Comparison of ENCODE assay signal across 8 cellular contexts in the genomic region with DNA sequence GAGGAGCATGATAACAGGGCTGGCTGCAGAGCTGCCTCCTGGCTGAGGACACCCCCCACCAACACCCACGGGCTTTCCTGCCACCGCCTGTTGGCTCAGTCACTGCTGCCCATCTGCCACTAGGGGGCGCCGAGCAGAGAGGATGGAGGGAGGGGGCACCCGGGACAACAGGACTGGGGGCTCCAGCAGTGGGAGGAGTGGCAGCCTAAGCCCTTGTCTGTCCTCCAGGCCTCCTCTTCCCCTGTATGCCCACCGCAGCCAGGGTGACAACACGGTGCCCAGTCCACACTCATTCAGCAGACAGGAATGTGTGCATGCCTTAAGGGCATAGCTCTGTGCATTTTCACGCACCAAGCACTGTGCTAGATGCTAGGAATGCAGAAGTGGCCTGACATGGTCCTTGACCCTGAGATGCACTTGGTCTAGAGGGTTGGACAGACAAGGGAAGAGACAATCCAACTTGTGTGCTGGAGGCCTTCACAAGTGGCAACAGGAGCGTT.
DNase-seq lines count a peak whose midpoint lies in the region; ATAC-seq and TF ChIP-seq lines count a peak whose summit lies in the region.

No MANE protein-coding gene starts in this region.

- ATAC-seq in right lobe of liver (peak in 3 of 4 donors; percentile 31 to 40 (median 39)), GM21723 (IDR thresholded peaks at IDR 0.05; ENCODE audit: unreplicated experiment) (no peak), HG03469 (IDR thresholded peaks at IDR 0.05; ENCODE audit: unreplicated experiment) (no peak)

- no peak overlapping the region for H3K4me3 ChIP-seq in astrocyte of the spinal cord (ENCODE audit: low read depth, low read length)
- H3K4me3 ChIP-seq in right lobe of liver, result no peak overlapping the region
- no peak overlapping the region for H3K4me3 ChIP-seq in testis

- TF ChIP-seq POLR2A in right lobe of liver (IDR thresholded peaks at IDR 0.05) (no peak), testis (IDR thresholded peaks at IDR 0.05) (no peak)

- intact Hi-C loops in right lobe of liver (cut with DNase I) (loop anchor here in 1 of 2 donors (5.0 kb wide), 1 partner anchor 249 kb away; no protein-coding TSS in a partner anchor), testis (cut with DNase I; ENCODE audit: low total_unique reads) (no loop called here)

- H3K36me3 ChIP-seq in right lobe of liver (no peaks in the 10 kb centered on the region), testis (ENCODE audit: low read depth, missing control alignments) (no peaks in the 10 kb centered on the region)

- no peak overlapping the region for H3K27ac ChIP-seq in right lobe of liver
- no peak overlapping the region for H3K27ac ChIP-seq in testis

- in situ Hi-C loops in astrocyte of the spinal cord (cut with HindIII; ENCODE audit: low sequenced_read_pairs), result no loop called here

- H3K27me3 ChIP-seq in right lobe of liver, result no peaks in the 10 kb centered on the region
- H3K27me3 ChIP-seq in testis, result no peaks in the 10 kb centered on the region

- peak; percentile 57 for TF ChIP-seq CTCF in astrocyte of the spinal cord (IDR thresholded peaks at IDR 0.05; ENCODE audit: low read depth, low read length)
- TF ChIP-seq CTCF in right lobe of liver (IDR thresholded peaks at IDR 0.05), result peak; percentile 25 to 59 (median 50)
- peak; percentile 20 to 49 (median 43) for TF ChIP-seq CTCF in testis (IDR thresholded peaks at IDR 0.05)

- WGBS in right lobe of liver (ENCODE audit: insufficient coverage, low coverage, low lambda C conversion rate, missing lambda C conversion rate), result no CpG with 5 or more reads among the region's 9 CpGs
- 39 to 69% methylated on average over 3 to 8 of the region's 9 CpGs for WGBS in testis, 2 donors

- no peaks in the 10 kb centered on the region for H3K9me3 ChIP-seq in right lobe of liver
- no peaks in the 10 kb centered on the region for H3K9me3 ChIP-seq in testis

- DNase-seq in DMS 273 (lab: John Stamatoyannopoulos, UW; ENCODE audit: unreplicated experiment), result peak; percentile 72
- DNase-seq in DMS 273 treated with DMSO at 0.1 percent for 48 hours (lab: John Stamatoyannopoulos, UW), result no peak
- peak; percentile 13 to 43 (median 25) for DNase-seq in T-helper 2 cell
- no peak for DNase-seq in astrocyte of the spinal cord (ENCODE audit: low read depth, low spot score)
- peak in 1 of 3 donors; percentile 46 for DNase-seq in right lobe of liver
- peak; percentile 29 for DNase-seq in testis

- H3K4me1 ChIP-seq in right lobe of liver (no peaks in the 10 kb centered on the region), testis (no peaks in the 10 kb centered on the region)

Comparison
In these comparisons a context has a peak if more than half of its experiments do, and no peak if none do; other contexts are left out.
1. DNase-seq: peak in DMS 273 (single experiment), T-helper 2 cell (5 of 5) and testis (single experiment); none in DMS 273 treated with DMSO at 0.1 percent for 48 hours (single experiment) and astrocyte of the spinal cord (single experiment).
2. ATAC-seq: peak in right lobe of liver (3 of 4); none in GM21723 (single experiment) and HG03469 (single experiment).
3. Peak in every context shown above with its lines, with median percentiles within 50 percentile points of each other: CTCF ChIP-seq.